ENCODE assay signal across 10 cellular contexts in genomic region chr14:21099596-21099985, GRCh38. TPM values are rescaled to one million over a fixed set of nuclear protein-coding genes. Genes with fewer than 3 reads are reported as not detected.
DNase-seq lines count a peak whose midpoint lies in the region; ATAC-seq and TF ChIP-seq lines count a peak whose summit lies in the region.
"Had no signal": no experiment of that assay in that cellular context is flagged by ENCODE, and none has a peak within 500 bp of the region (broad histone marks: within the 10 kb centered on the region; RNA-seq: fewer than 3 reads in every experiment).

No MANE protein-coding gene starts in this region.

- H3K27ac Mint-ChIP-seq in CD8-positive, alpha-beta T cell: peak overlapping the region; percentile 14

- POLR2A ChIA-PET in CD8-positive, alpha-beta T cell (lab: Charles Lee): interaction anchor here (1.4 kb wide), 1 partner anchor 10 kb away, joined by 3 read pairs; no protein-coding TSS in a partner anchor

- intact Hi-C loops in CD8-positive, alpha-beta T cell (cut with DNase I, micrococcal nuclease): no loop called here
- intact Hi-C loops in psoas muscle (cut with DNase I): loop anchor here in 1 of 2 donors (10.0 kb wide), 1 partner anchor 415 kb away; the partner anchor contains the start of genes ANG and RNASE4

- H3K9ac ChIP-seq in NT2/D1 (ENCODE audit: insufficient read length, low read depth): peak overlapping the region; percentile 54

- H3K4me3 Mint-ChIP-seq in CD8-positive, alpha-beta T cell: peak overlapping the region; percentile 83

- no peaks in the 10 kb centered on the region for H3K27me3 Mint-ChIP-seq in CD8-positive, alpha-beta T cell (ENCODE audit: low read depth)

- 59 to 71% (median 69%) methylated on average over 5 of the region's 5 CpGs for WGBS in psoas muscle, 3 donors

- no peak overlapping the region for H3K27ac ChIP-seq in CD8-positive, alpha-beta T cell (ENCODE audit: low read depth, low read length)
- H3K27ac ChIP-seq in psoas muscle: peak overlapping the region; percentile 67

- TF ChIP-seq CTCF in CD8-positive, alpha-beta T cell (IDR thresholded peaks at IDR 0.05): no peak
- TF ChIP-seq CTCF in epithelial cell of esophagus (IDR thresholded peaks at IDR 0.05; ENCODE audit: insufficient read depth, low read depth, low read length, missing control alignments) (no peak), psoas muscle (IDR thresholded peaks at IDR 0.05) (no peak)

- no peak for ATAC-seq in CD8-positive, alpha-beta T cell
- no peak for ATAC-seq in psoas muscle
- ATAC-seq in GM18517 (IDR thresholded peaks at IDR 0.05; ENCODE audit: unreplicated experiment): no peak

- peaks cover 25% of the 10 kb centered on the region for H3K4me1 ChIP-seq in CD8-positive, alpha-beta T cell (ENCODE audit: insufficient read depth, low read length)
- H3K4me1 ChIP-seq in NT2/D1 (ENCODE audit: insufficient read depth, insufficient read length): peaks cover 10% of the 10 kb centered on the region
- peaks cover 25% of the 10 kb centered on the region for H3K4me1 ChIP-seq in psoas muscle
- peaks cover 35% of the 10 kb centered on the region for H3K4me1 ChIP-seq in HAP-1

- in situ Hi-C loops in HAP-1 (cut with MboI; ENCODE audit: low sequenced_read_pairs): loop anchor here (25.0 kb wide), 1 partner anchor 762 kb away; the partner anchor contains the start of genes CCNB1IP1 and PARP2

- no peaks in the 10 kb centered on the region for H3K9me3 Mint-ChIP-seq in CD8-positive, alpha-beta T cell

- H3K36me3 Mint-ChIP-seq in CD8-positive, alpha-beta T cell: peaks cover 3% of the 10 kb centered on the region

- no peaks in the 10 kb centered on the region for H3K27me3 ChIP-seq in CD8-positive, alpha-beta T cell (ENCODE audit: insufficient read depth, low read length)
- no peaks in the 10 kb centered on the region for H3K27me3 ChIP-seq in NT2/D1 (ENCODE audit: insufficient read depth, insufficient read length)
- H3K27me3 ChIP-seq in psoas muscle (ENCODE audit: insufficient read depth in 3 of 3, low read length in 2 of 3): no peaks in the 10 kb centered on the region
- no peaks in the 10 kb centered on the region for H3K27me3 ChIP-seq in HAP-1 (ENCODE audit: low read depth)

- CTCF ChIA-PET in CD8-positive, alpha-beta T cell (lab: Charles Lee): interaction anchor here (0.5 to 11.8 kb wide), 4 partner anchors 5 to 231 kb away, joined by 3 to 336 read pairs (median 218); no protein-coding TSS in a partner anchor

- no peak overlapping the region for H3K4me3 ChIP-seq in CD8-positive, alpha-beta T cell (ENCODE audit: low read depth, low read length)
- H3K4me3 ChIP-seq in NT2/D1 (ENCODE audit: insufficient read length, low read depth) (no peak overlapping the region), epithelial cell of esophagus (ENCODE audit: low read length) (peak overlapping the region; percentile 53), psoas muscle (peak overlapping the region; percentile 74), HAP-1 (no peak overlapping the region)

- H3K9me3 ChIP-seq in CD8-positive, alpha-beta T cell (ENCODE audit: low read length): no peaks in the 10 kb centered on the region
- H3K9me3 ChIP-seq in NT2/D1 (ENCODE audit: insufficient read depth, low read length) (no peaks in the 10 kb centered on the region), psoas muscle (no peaks in the 10 kb centered on the region), HAP-1 (no peaks in the 10 kb centered on the region)

- no peaks in the 10 kb centered on the region for H3K36me3 ChIP-seq in CD8-positive, alpha-beta T cell (ENCODE audit: insufficient read depth, low read length)
- H3K36me3 ChIP-seq in NT2/D1 (ENCODE audit: insufficient read depth, insufficient read length, low read length) (peaks cover 2% of the 10 kb centered on the region), psoas muscle (ENCODE audit: insufficient read depth in 1 of 2, low read depth in 1 of 2) (no peaks in the 10 kb centered on the region), HAP-1 (replicated peaks) (no peaks in the 10 kb centered on the region)

- DNase-seq in CD8-positive, alpha-beta T cell: no peak
- DNase-seq in NT2/D1 (ENCODE audit: low read depth, low spot score) (no peak), epithelial cell of esophagus (ENCODE audit: low read depth) (no peak), psoas muscle (no peak), NCI-H2081 treated with DMSO at 0.1 percent for 48 hours (lab: John Stamatoyannopoulos, UW) (no peak), HAP-1 (ENCODE audit: low spot score in 2 of 2) (no peak), middle frontal gyrus (ENCODE audit: extremely low spot score, low spot score) (no peak)

- peaks cover 29% of the 10 kb centered on the region for H3K4me1 Mint-ChIP-seq in CD8-positive, alpha-beta T cell (ENCODE audit: low read depth)

RNA-seq across cellular contexts. Expression of gene ZNF219, which starts 1.1 kb away (rescaled TPM):
- total RNA-seq in CD8-positive, alpha-beta T cell: 1 to 10 TPM; 6.8 to 7.4 TPM
- 10 to 100 TPM; 13.9 to 28.5 (median 22.9) TPM for total RNA-seq in psoas muscle
- polyA plus RNA-seq in psoas muscle: 10 to 100 TPM; 32.2 to 38.1 (median 35.4) TPM

RNA-seq across cellular contexts. Expression of gene TMEM253, which starts 1.3 kb away (rescaled TPM):
- not detected for total RNA-seq in CD8-positive, alpha-beta T cell
- total RNA-seq in psoas muscle: under 1 TPM in 2 of 4 donors, not detected in 2; 0.17 TPM
- polyA plus RNA-seq in psoas muscle: under 1 TPM; 0.10 to 0.29 (median 0.27) TPM

RNA-seq across cellular contexts. Expression of gene ARHGEF40, which starts 29.5 kb away (rescaled TPM):
- total RNA-seq in CD8-positive, alpha-beta T cell: under 1 TPM; 0.76 to 0.92 TPM
- 10 to 100 TPM in 3 of 4 donors, 1 to 10 TPM in 1; 9.8 to 18.7 (median 12.6) TPM for total RNA-seq in psoas muscle
- 10 to 100 TPM in 1 of 3 donors, 1 to 10 TPM in 2; 6.8 to 10.1 (median 7.3) TPM for polyA plus RNA-seq in psoas muscle

RNA-seq across cellular contexts. Expression of gene RNASE8, which starts 42.0 kb away (rescaled TPM):
- not detected for total RNA-seq in CD8-positive, alpha-beta T cell
- not detected for total RNA-seq in psoas muscle
- not detected for polyA plus RNA-seq in psoas muscle
- total RNA-seq: mononuclear cell had no signal
- polyA plus RNA-seq: adipose tissue had no signal

RNA-seq across cellular contexts. Expression of gene OR5AU1, which starts 56.3 kb away (rescaled TPM):
- not detected for total RNA-seq in CD8-positive, alpha-beta T cell
- total RNA-seq in psoas muscle: under 1 TPM in 1 of 4 donors, not detected in 3; 0.32 TPM
- polyA plus RNA-seq in psoas muscle: not detected
- total RNA-seq: mononuclear cell had no signal
- polyA plus RNA-seq: adipose tissue had no signal

Comparison
In these comparisons a context has a peak if more than half of its experiments do, and no peak if none do; other contexts are left out.
1. H3K4me3 ChIP-seq: peak in epithelial cell of esophagus (single experiment) and psoas muscle (single experiment); none in CD8-positive, alpha-beta T cell (single experiment), NT2/D1 (single experiment) and HAP-1 (single experiment).
2. RNA of gene ARHGEF40, which starts 29.5 kb away (total RNA-seq): 9.8 to 18.7 TPM in psoas muscle; 0.76 to 0.92 TPM in CD8-positive, alpha-beta T cell; every median in the first group is over 4 times any median in the second.